In the genomic region with DNA sequence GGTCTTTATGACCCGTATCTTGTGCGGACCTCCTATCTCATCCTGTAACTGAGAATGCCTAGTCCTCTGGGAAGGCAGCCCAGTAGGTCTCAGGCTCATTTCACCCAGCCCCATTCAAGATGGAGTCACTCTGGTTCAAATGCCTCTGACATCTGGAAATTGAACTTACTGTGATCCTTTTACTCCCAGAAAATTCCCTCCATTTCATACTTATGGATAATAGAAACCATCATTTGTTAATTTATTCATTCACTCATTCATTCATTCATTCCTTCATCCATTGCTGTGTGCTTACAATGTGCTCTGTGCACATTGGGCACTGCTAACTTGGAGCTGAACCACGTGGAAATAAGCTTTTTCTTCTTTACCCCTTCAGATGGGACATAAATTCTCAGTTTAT, we compare ENCODE assay signal across 18 cellular contexts. TPM values are rescaled to one million over a fixed set of nuclear protein-coding genes. Genes with fewer than 3 reads are reported as not detected.
"Had no signal": no experiment of that assay in that cellular context is flagged by ENCODE, and none has a peak within 500 bp of the region (broad histone marks: within the 10 kb centered on the region; RNA-seq: fewer than 3 reads in every experiment).

No MANE protein-coding gene starts in this region.

- DNase-seq: activated CD4-positive, alpha-beta T cell treated with anti-CD3 and anti-CD28 coated beads for 1 hour; head of caudate nucleus; kidney glomerular epithelial cell; mesenchymal stem cell; posterior cingulate gyrus; retina; T1000; upper lobe of left lung had no signal

- H3K4me1 ChIP-seq: ascending aorta, SJSA1, upper lobe of left lung had no signal

- ATAC-seq: natural killer cell treated with Interleukin-12 subunit alpha and Interleukin-12 subunit beta and Interleukin-15 and Interleukin-18, amount 100 ng/mL, for 72 hours had no signal

- H3K36me3 Mint-ChIP-seq: natural killer cell treated with Interleukin-12 subunit alpha and Interleukin-12 subunit beta and Interleukin-15 and Interleukin-18, amount 100 ng/mL, for 72 hours had no signal

- FAIRE-seq: frontal cortex had no signal

- H3K27ac ChIP-seq: ascending aorta, epithelial cell of prostate, SJSA1 had no signal

- H3K36me3 ChIP-seq: ascending aorta, SJSA1, upper lobe of left lung had no signal

- H3K9me3 ChIP-seq: ascending aorta, SJSA1, upper lobe of left lung had no signal

- H3K4me3 ChIP-seq: ascending aorta, SJSA1, upper lobe of left lung had no signal

- H3K27me3 ChIP-seq: ascending aorta, SJSA1, upper lobe of left lung had no signal

- H3K9me3 Mint-ChIP-seq: natural killer cell treated with Interleukin-12 subunit alpha and Interleukin-12 subunit beta and Interleukin-15 and Interleukin-18, amount 100 ng/mL, for 72 hours had no signal

RNA-seq across cellular contexts. Expression of a gene that starts 51.6 kb away (rescaled TPM):
- total RNA-seq: activated CD8-positive, alpha-beta memory T cell treated with anti-CD3 and anti-CD28 coated beads for 36 hours; ascending aorta; dermis microvascular lymphatic vessel endothelial cell; frontal cortex; liver; mucosa of gallbladder; natural killer cell treated with Interleukin-12 subunit alpha and Interleukin-12 subunit beta and Interleukin-15 and Interleukin-18, amount 100 ng/mL, for 72 hours; SJSA1; temporal lobe; upper lobe of left lung had no signal
- polyA plus RNA-seq: liver had no signal
